ENCODE assay signal across 7 cellular contexts in the genomic region with DNA sequence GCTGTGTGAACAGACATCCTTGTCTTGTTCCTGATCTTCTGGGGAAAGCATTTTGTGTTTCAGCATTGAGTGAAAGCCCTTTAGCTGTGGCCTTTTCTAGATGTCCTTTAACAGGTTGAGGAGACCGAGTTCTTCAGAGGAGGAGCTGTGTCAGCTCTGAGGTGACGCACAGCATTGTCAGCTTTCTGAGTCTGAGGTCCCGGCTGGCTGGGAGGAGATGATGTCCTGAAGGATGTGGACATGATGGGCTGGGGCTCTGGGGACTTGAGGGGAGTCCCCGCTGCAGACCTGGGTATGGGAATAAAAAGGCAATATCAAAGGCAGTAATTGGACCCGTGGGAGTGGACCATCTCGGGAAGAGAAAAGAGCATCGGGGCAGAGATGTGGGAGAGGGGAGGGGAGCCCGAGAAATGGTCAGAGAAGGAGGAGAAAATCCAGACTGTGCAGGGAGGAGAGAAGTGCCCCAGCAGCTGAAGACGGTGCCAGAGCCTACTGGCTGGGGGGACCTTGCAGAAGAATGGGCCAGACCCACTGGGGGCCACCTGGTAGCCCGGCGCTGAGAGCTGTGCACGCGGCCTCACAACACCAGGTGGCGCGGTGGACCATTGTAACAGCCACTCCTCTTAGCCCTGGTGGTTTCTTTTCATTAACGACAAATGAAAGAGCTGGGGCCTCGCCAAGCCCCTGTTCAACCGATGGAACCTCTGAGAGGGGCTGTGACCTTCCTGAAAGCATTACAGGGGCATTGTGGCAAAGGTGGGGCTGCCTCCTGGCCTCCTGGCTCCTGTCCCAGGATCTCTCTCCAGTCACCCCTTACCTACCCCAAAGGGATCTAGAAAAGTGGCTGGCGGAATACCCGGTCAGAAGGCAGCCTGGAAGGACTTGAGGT.
A peak's percentile ranks its signal among the peaks of the same experiment; 100 is the strongest.
DNase-seq lines count a peak whose midpoint lies in the region; ATAC-seq and TF ChIP-seq lines count a peak whose summit lies in the region.

No MANE protein-coding gene starts in this region.

- ATAC-seq in HG03439 (IDR thresholded peaks at IDR 0.05; ENCODE audit: unreplicated experiment) = peak; percentile 70

- peak overlapping the region in 2 of 59 donors; percentile 23 to 29 for H3K27ac ChIP-seq in dorsolateral prefrontal cortex

- peak overlapping the region in 53 of 59 donors; percentile 0 to 62 (median 37) for H3K4me3 ChIP-seq in dorsolateral prefrontal cortex

- no peaks in the 10 kb centered on the region for H3K27me3 ChIP-seq in dorsolateral prefrontal cortex

- in situ Hi-C loops in GM13977 (cut with MboI; ENCODE audit: low pct_unique_long_range_greater_than_20kb, low sequenced_read_pairs, unreplicated experiment) = loop anchor here (5.0 kb wide), 1 partner anchor 250 kb away; no protein-coding TSS in a partner anchor

- intact Hi-C loops in dorsolateral prefrontal cortex (cut with DNase I) = loop anchor here (1.0 to 5.0 kb wide), 4 partner anchors 60 to 253 kb away; no protein-coding TSS in a partner anchor

- peak; percentile 81 for DNase-seq in GM13977 (ENCODE audit: low spot score)
- peak; percentile 52 for DNase-seq in NCI-H748 (lab: John Stamatoyannopoulos, UW; ENCODE audit: unreplicated experiment)
- DNase-seq in activated CD4-positive, alpha-beta T cell treated with anti-CD3 and anti-CD28 coated beads, Interleukin-2, amount 50 U/mL, for 4 hours = peak; percentile 78 to 81
- DNase-seq in dorsolateral prefrontal cortex = peak; percentile 65 to 83 (median 78)
- peak; percentile 66 to 76 for DNase-seq in lung microvascular endothelial cell (ENCODE audit: low read depth in 2 of 2)
- DNase-seq in stimulated activated CD8-positive, alpha-beta memory T cell treated with anti-CD3 and anti-CD28 coated beads, Interleukin-12 subunit alpha, Interleukin-12 subunit beta, amount 100 ng/mL, for 1 hour (ENCODE audit: low read depth) = peak; percentile 76

- TF ChIP-seq CTCF in GM13977 (IDR thresholded peaks at IDR 0.05; ENCODE audit: extremely low read depth, insufficient read depth, missing control alignments) = peak; percentile 93
- peak; percentile 64 to 99 (median 95) for TF ChIP-seq CTCF in dorsolateral prefrontal cortex (IDR thresholded peaks at IDR 0.05 in 54 of 56, conservative IDR thresholded peaks at IDR 0.05 in 2 of 56; ENCODE audit: low read depth in 1 of 56, partially characterized antibody in 56 of 56)
